Comparison of ENCODE assay signal across 8 cellular contexts in the genomic region with DNA sequence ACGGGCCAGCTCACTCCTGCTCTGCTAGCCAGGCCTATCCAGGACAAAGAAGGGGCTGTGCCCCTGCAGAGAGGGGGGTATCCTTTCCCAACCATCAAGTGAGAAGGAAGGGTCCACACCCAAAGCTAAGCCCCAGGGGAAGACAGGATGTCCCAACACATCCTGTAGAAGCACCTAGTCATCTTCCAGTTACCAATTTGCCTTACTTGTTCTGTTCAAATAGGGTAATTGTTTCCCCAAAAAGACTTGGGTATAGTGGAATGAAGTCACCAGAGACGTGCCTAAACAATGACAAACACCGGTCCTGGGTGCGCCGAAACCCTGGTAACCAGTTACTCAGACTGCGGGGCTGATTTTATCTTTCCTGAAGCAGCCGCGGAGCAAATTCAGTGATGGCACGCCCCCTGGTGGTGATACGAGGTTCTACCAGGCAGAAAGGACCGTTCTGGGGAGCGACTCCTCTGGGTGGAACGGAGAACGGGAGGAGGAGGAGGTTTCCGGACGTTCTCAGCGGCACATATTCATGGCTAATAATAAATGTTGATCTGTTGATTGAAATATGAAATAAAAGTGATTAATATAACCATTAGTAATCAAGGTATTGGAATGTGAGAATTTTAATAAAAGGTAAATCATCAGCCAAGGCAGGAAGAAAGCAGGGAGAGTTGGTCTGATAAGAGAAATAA. TPM values are rescaled to one million over a fixed set of nuclear protein-coding genes. Genes with fewer than 3 reads are reported as not detected.
DNase-seq lines count a peak whose midpoint lies in the region; ATAC-seq, FAIRE-seq and TF ChIP-seq lines count a peak whose summit lies in the region.

No MANE protein-coding gene starts in this region.

- peak; percentile 71 for ATAC-seq in GM19043 (IDR thresholded peaks at IDR 0.05; ENCODE audit: low read depth, unreplicated experiment)
- ATAC-seq in HG03354 (IDR thresholded peaks at IDR 0.05; ENCODE audit: poor library complexity, severe bottlenecking, unreplicated experiment) = peak; percentile 80

- H3K9me3 ChIP-seq in kidney (ENCODE audit: control insufficient read depth in 1 of 2, low read length in 2 of 2) = no peaks in the 10 kb centered on the region

- H3K36me3 ChIP-seq in kidney (ENCODE audit: control insufficient read depth in 1 of 2, insufficient read depth in 2 of 2, low read length in 2 of 2) = no peaks in the 10 kb centered on the region

- TF ChIP-seq CTCF in AG10803 (conservative IDR thresholded peaks at IDR 0.05; ENCODE audit: low read length) = peak; percentile 98
- peak; percentile 99 for TF ChIP-seq CTCF in kidney (IDR thresholded peaks at IDR 0.05; ENCODE audit: borderline replicate concordance, extremely low read depth, insufficient read depth)

- FAIRE-seq in kidney (lab: Jason Lieb, UNC) = peak; percentile 49

- no peak overlapping the region for H3K9ac ChIP-seq in kidney (ENCODE audit: low read length in 2 of 2)

- H3K27ac ChIP-seq in kidney (ENCODE audit: low read depth in 2 of 2, low read length in 2 of 2) = no peak overlapping the region

- H3K4me3 ChIP-seq in AG10803 (ENCODE audit: low read length) (peak overlapping the region; percentile 23), kidney (ENCODE audit: low read length in 2 of 2) (peak overlapping the region; percentile 30 to 47)

- DNase-seq in AG10803 (ENCODE audit: low read depth) = peak; percentile 90
- peak; percentile 85 to 92 for DNase-seq in NCI-H446 (lab: John Stamatoyannopoulos, UW)
- DNase-seq in activated CD4-positive, CD25-positive, alpha-beta regulatory T cell treated with anti-CD3 and anti-CD28 coated beads, Interleukin-2, amount 50 U/mL, for 16 hours (ENCODE audit: low read depth, low spot score) = peak; percentile 89
- peak; percentile 86 for DNase-seq in central memory CD4-positive, alpha-beta T cell
- peak; percentile 93 for DNase-seq in kidney
- DNase-seq in stimulated activated CD4-positive, alpha-beta T cell treated with anti-CD3 and anti-CD28 coated beads, Interleukin-1b, Interleukin-23, amount 100 ng/mL, for 1 hour (ENCODE audit: low read depth in 2 of 2) = peak; percentile 86 to 92

- intact Hi-C loops in kidney (cut with DNase I) = loop anchor here (10.0 kb wide), 1 partner anchor 316 kb away; no protein-coding TSS in a partner anchor

- peaks cover 0 to 14% of the 10 kb centered on the region in 2 donors for H3K4me1 ChIP-seq in kidney (ENCODE audit: control insufficient read depth in 1 of 2, insufficient read depth in 1 of 2, low read depth in 1 of 2, low read length in 2 of 2)

RNA-seq across cellular contexts. Expression of gene PPP1R21, which starts 19.9 kb away (rescaled TPM):
- 38.6 TPM for total RNA-seq in kidney
- polyA plus RNA-seq in kidney (ENCODE audit: insufficient read depth, low read depth, low replicate concordance) = 42.1 TPM
